27 cellular contexts compared by ENCODE assay signal in genomic region chr2:170563401-170563800, GRCh38.
"Had no signal": no experiment of that assay in that cellular context is flagged by ENCODE, and none has a peak within 500 bp of the region (broad histone marks: within the 10 kb centered on the region; RNA-seq: fewer than 3 reads in every experiment).

No MANE protein-coding gene starts in this region.

- FAIRE-seq: colon, endometrium, endothelial cell of umbilical vein, frontal cortex had no signal

- H3K36me3 ChIP-seq: colonic mucosa, esophagus muscularis mucosa, esophagus squamous epithelium, gastrocnemius medialis, gastroesophageal sphincter, heart left ventricle, heart right ventricle had no signal

- H3K27me3 ChIP-seq: colonic mucosa, esophagus muscularis mucosa, esophagus squamous epithelium, gastrocnemius medialis, gastroesophageal sphincter, heart right ventricle had no signal

- ATAC-seq: effector memory CD8-positive, alpha-beta T cell; esophagus mucosa; gastrocnemius medialis; gastroesophageal sphincter; heart left ventricle; heart right ventricle had no signal

- H3K4me1 ChIP-seq: colonic mucosa, esophagus squamous epithelium, gastrocnemius medialis, heart left ventricle had no signal

- DNase-seq: colonic mucosa; cortex of kidney; dermis blood vessel endothelial cell; dorsolateral prefrontal cortex; effector CD4-positive, alpha-beta T cell; effector CD8-positive, alpha-beta T cell; effector memory CD4-positive, alpha-beta T cell; effector memory CD8-positive, alpha-beta T cell; endodermal cell; erythroblast; esophagus squamous epithelium; foreskin fibroblast; foreskin melanocyte; gastrocnemius medialis; glutamatergic neuron; head of caudate nucleus; heart left ventricle; heart right ventricle had no signal

- H3K27ac ChIP-seq: colonic mucosa, coronary artery, dorsolateral prefrontal cortex, epithelial cell of prostate, esophagus muscularis mucosa, esophagus squamous epithelium, gastrocnemius medialis, gastroesophageal sphincter, heart left ventricle, heart right ventricle had no signal

- H3K4me3 ChIP-seq: colonic mucosa, coronary artery, dorsolateral prefrontal cortex, esophagus muscularis mucosa, esophagus squamous epithelium, gastrocnemius medialis, gastroesophageal sphincter, heart left ventricle, heart right ventricle had no signal
